12 cellular contexts compared by ENCODE assay signal in genomic region chr2:7950035-7950612, GRCh38.
"Had no signal": no experiment of that assay in that cellular context is flagged by ENCODE, and none has a peak within 500 bp of the region (broad histone marks: within the 10 kb centered on the region; RNA-seq: fewer than 3 reads in every experiment).

No MANE protein-coding gene starts in this region.

- H3K4me3 Mint-ChIP-seq: activated naive CD8-positive, alpha-beta T cell treated with anti-CD3 and anti-CD28 coated beads, Interleukin-2, amount 10 ng/mL, durations not matched to agents 7 days and 5 days; activated T-cell treated with anti-CD3 and anti-CD28 coated beads, Interleukin-2, amount 50 U/mL, for 4 hours; stimulated activated memory B cell treated with anti-CD40 and anti-IgM and Interleukin-4, amounts not matched to agents 10 μg/mL and 1 μg/mL and 100 μg/mL, for 72 hours; T-helper 2 cell treated with Interferon-gamma antibody and Interleukin-4, amounts not matched to agents 5 μg/mL and 100 μg/mL, for 36 hours had no signal

- H3K27me3 ChIP-seq: suprapubic skin had no signal

- H3K4me1 Mint-ChIP-seq: activated naive CD8-positive, alpha-beta T cell treated with anti-CD3 and anti-CD28 coated beads, Interleukin-2, amount 10 ng/mL, durations not matched to agents 7 days and 5 days; stimulated activated memory B cell treated with anti-CD40 and anti-IgM and Interleukin-4, amounts not matched to agents 10 μg/mL and 1 μg/mL and 100 μg/mL, for 72 hours had no signal

- H3K9me3 Mint-ChIP-seq: activated T-cell treated with anti-CD3 and anti-CD28 coated beads, Interleukin-2, amount 50 U/mL, for 4 hours; stimulated activated memory B cell treated with anti-CD40 and anti-IgM and Interleukin-4, amounts not matched to agents 10 μg/mL and 1 μg/mL and 100 μg/mL, for 72 hours; T-helper 2 cell treated with Interferon-gamma antibody and Interleukin-4, amounts not matched to agents 5 μg/mL and 100 μg/mL, for 36 hours had no signal

- ATAC-seq: activated T-cell treated with anti-CD3 and anti-CD28 coated beads, Interleukin-2, amount 50 U/mL, for 4 hours; stimulated activated memory B cell treated with anti-CD40 and anti-IgM and Interleukin-4, amounts not matched to agents 10 μg/mL and 1 μg/mL and 100 μg/mL, for 72 hours had no signal

- H3K36me3 Mint-ChIP-seq: activated naive CD8-positive, alpha-beta T cell treated with anti-CD3 and anti-CD28 coated beads, Interleukin-2, amount 10 ng/mL, durations not matched to agents 7 days and 5 days; stimulated activated memory B cell treated with anti-CD40 and anti-IgM and Interleukin-4, amounts not matched to agents 10 μg/mL and 1 μg/mL and 100 μg/mL, for 72 hours had no signal

- H3K27me3 Mint-ChIP-seq: activated naive CD8-positive, alpha-beta T cell treated with anti-CD3 and anti-CD28 coated beads, Interleukin-2, amount 10 ng/mL, durations not matched to agents 7 days and 5 days had no signal

- H3K27ac ChIP-seq: suprapubic skin had no signal

- H3K27ac Mint-ChIP-seq: activated naive CD8-positive, alpha-beta T cell treated with anti-CD3 and anti-CD28 coated beads, Interleukin-2, amount 10 ng/mL, durations not matched to agents 7 days and 5 days; stimulated activated memory B cell treated with anti-CD40 and anti-IgM and Interleukin-4, amounts not matched to agents 10 μg/mL and 1 μg/mL and 100 μg/mL, for 72 hours had no signal

- H3K9me3 ChIP-seq: suprapubic skin had no signal

- DNase-seq: activated CD4-positive, alpha-beta T cell treated with anti-CD3 and anti-CD28 coated beads for 1 hour; activated CD4-positive, alpha-beta T cell treated with anti-CD3 and anti-CD28 coated beads, Interleukin-2, amount 50 U/mL, for 48 hours; activated effector memory CD4-positive, alpha-beta T cell treated with anti-CD3 and anti-CD28 coated beads, Interleukin-2, amount 50 U/mL, for 16 hours; activated naive CD8-positive, alpha-beta T cell treated with anti-CD3 and anti-CD28 coated beads, Interleukin-2, amount 10 ng/mL, durations not matched to agents 7 days and 5 days; activated T-cell treated with anti-CD3 and anti-CD28 coated beads, Interleukin-2, amount 50 U/mL, for 4 hours; cortex of kidney; effector CD8-positive, alpha-beta T cell; hypothalamus; kidney glomerular epithelial cell had no signal
